Comparison of ENCODE assay signal across 1 cellular context in genomic region chr12:3491938-3492867, GRCh38.
TF ChIP-seq lines count a peak whose summit lies in the region.

No MANE protein-coding gene starts in this region.

TF ChIP-seq in H1, 55 proteins besides CTCF, POLR2A, EP300 and RAD21:
- peak; percentile 41 for TF ChIP-seq KDM4A (IDR thresholded peaks at IDR 0.05; ENCODE audit: low read depth, low read length, severe bottlenecking)
- TF ChIP-seq HDAC2 (IDR thresholded peaks at IDR 0.05; ENCODE audit: borderline replicate concordance in 1 of 2, low read depth in 2 of 2, low read length in 2 of 2): peak; percentile 93 to 98
- TF ChIP-seq NANOG (IDR thresholded peaks at IDR 0.05; ENCODE audit: insufficient read depth, low read depth, low read length, poor library complexity, severe bottlenecking): no peak
- TF ChIP-seq SUZ12 (IDR thresholded peaks at IDR 0.05; ENCODE audit: low read length): no peak; the same call in none of the 2 replicates
- TF ChIP-seq CHD7 (IDR thresholded peaks at IDR 0.05; ENCODE audit: insufficient replicate concordance, low read length): no peak
- no peak for TF ChIP-seq CEBPB (IDR thresholded peaks at IDR 0.05; ENCODE audit: low read depth, low read length)
- TF ChIP-seq MAFK (IDR thresholded peaks at IDR 0.05; ENCODE audit: low read depth, low read length): no peak
- TF ChIP-seq KDM1A (IDR thresholded peaks at IDR 0.05; ENCODE audit: borderline replicate concordance, low read length): no peak
- no peak for TF ChIP-seq JUN (IDR thresholded peaks at IDR 0.05; ENCODE audit: low read depth, low read length)
- TF ChIP-seq GABPA (IDR thresholded peaks at IDR 0.05; ENCODE audit: borderline replicate concordance, insufficient read depth, low read length): peak; percentile 42; the same call in 1 of the 2 replicates
- TF ChIP-seq CTBP2 (IDR thresholded peaks at IDR 0.05; ENCODE audit: borderline replicate concordance, insufficient read depth, insufficient read length, low read length): no peak
- TF ChIP-seq SIN3A (conservative IDR thresholded peaks at IDR 0.05 in 1 of 2, IDR thresholded peaks at IDR 0.05 in 1 of 2; ENCODE audit: low read depth in 1 of 2, low read length in 2 of 2): peak; percentile 83 to 98; a peak in 3 of 4 replicates
- TF ChIP-seq EGR1 (IDR thresholded peaks at IDR 0.05; ENCODE audit: borderline replicate concordance, low read depth, low read length): peak; percentile 42; the same call in 1 of the 2 replicates
- no peak for TF ChIP-seq CBX8 (IDR thresholded peaks at IDR 0.05; ENCODE audit: borderline replicate concordance, low read depth, low read length)
- TF ChIP-seq POU5F1 (IDR thresholded peaks at IDR 0.05; ENCODE audit: low read depth, low read length): no peak
- peak; percentile 86 for TF ChIP-seq BACH1 (IDR thresholded peaks at IDR 0.05; ENCODE audit: low read length)
- no peak for TF ChIP-seq USF2 (IDR thresholded peaks at IDR 0.05; ENCODE audit: low read length)
- TF ChIP-seq BRCA1 (IDR thresholded peaks at IDR 0.05; ENCODE audit: low read depth, low read length): no peak
- peak; percentile 21 for TF ChIP-seq SAP30 (IDR thresholded peaks at IDR 0.05; ENCODE audit: insufficient read depth, insufficient replicate concordance, low read length)
- TF ChIP-seq BCL11A (IDR thresholded peaks at IDR 0.05; ENCODE audit: low read depth in 2 of 2, low read length in 2 of 2): no peak
- TF ChIP-seq YY1 (IDR thresholded peaks at IDR 0.05; ENCODE audit: low read depth, low read length): peak; percentile 37; the same call in 1 of the 2 replicates
- TF ChIP-seq TBP (IDR thresholded peaks at IDR 0.05; ENCODE audit: low read depth, low read length): peak; percentile 58; the same call in 1 of the 2 replicates
- TF ChIP-seq ATF2 (IDR thresholded peaks at IDR 0.05; ENCODE audit: low read length): no peak
- no peak for TF ChIP-seq CREB1 (IDR thresholded peaks at IDR 0.05)
- TF ChIP-seq EZH2 (IDR thresholded peaks at IDR 0.05; ENCODE audit: low read depth, low read length, severe bottlenecking): peak; percentile 39
- no peak for TF ChIP-seq E2F6 (IDR thresholded peaks at IDR 0.05)
- TF ChIP-seq PHF8 (conservative IDR thresholded peaks at IDR 0.05; ENCODE audit: low read depth, low read length): 0 out of 2 replicates have a peak, but pooled peaks have one; percentile 19
- TF ChIP-seq MAX (IDR thresholded peaks at IDR 0.05): peak; percentile 78
- no peak for TF ChIP-seq KDM5A (IDR thresholded peaks at IDR 0.05; ENCODE audit: low read length)
- no peak for TF ChIP-seq ASH2L (IDR thresholded peaks at IDR 0.05; ENCODE audit: low read length)
